14 cellular contexts compared by ENCODE assay signal in genomic region chr7:68014031-68014774, GRCh38.
"Had no signal": no experiment of that assay in that cellular context is flagged by ENCODE, and none has a peak within 500 bp of the region (broad histone marks: within the 10 kb centered on the region; RNA-seq: fewer than 3 reads in every experiment).

No MANE protein-coding gene starts in this region.

- DNase-seq: activated CD4-positive, alpha-beta T cell treated with anti-CD3 and anti-CD28 coated beads for 36 hours; activated CD8-positive, alpha-beta memory T cell treated with anti-CD3 and anti-CD28 coated beads, Interleukin-2, amount 50 U/mL, for 48 hours; activated CD8-positive, alpha-beta T cell treated with anti-CD3 and anti-CD28 coated beads, Interleukin-2, amount 10 ng/mL, durations not matched to agents 7 days and 5 days; activated naive CD4-positive, alpha-beta T cell treated with Interleukin-2 at 50 U/mL for 16 hours; activated naive CD8-positive, alpha-beta T cell treated with anti-CD3 and anti-CD28 coated beads, Interleukin-2, amount 50 U/mL, for 24 hours; left lung; mucosa of descending colon; naive thymus-derived CD8-positive, alpha-beta T cell; sigmoid colon; stimulated activated CD4-positive, alpha-beta T cell treated with anti-CD3 and anti-CD28 coated beads, Interleukin-12 subunit alpha, Interleukin-12 subunit beta, amount 100 ng/mL, for 4 hours; stimulated activated naive CD4-positive, alpha-beta T cell; substantia nigra; trophoblast cell; WERI-Rb-1 had no signal

- H3K27ac Mint-ChIP-seq: activated CD4-positive, alpha-beta T cell treated with anti-CD3 and anti-CD28 coated beads for 36 hours; activated CD8-positive, alpha-beta T cell treated with anti-CD3 and anti-CD28 coated beads, Interleukin-2, amount 10 ng/mL, durations not matched to agents 7 days and 5 days; activated naive CD8-positive, alpha-beta T cell treated with anti-CD3 and anti-CD28 coated beads, Interleukin-2, amount 50 U/mL, for 24 hours; naive thymus-derived CD8-positive, alpha-beta T cell had no signal

- H3K4me3 Mint-ChIP-seq: activated CD4-positive, alpha-beta T cell treated with anti-CD3 and anti-CD28 coated beads for 36 hours; activated CD8-positive, alpha-beta T cell treated with anti-CD3 and anti-CD28 coated beads, Interleukin-2, amount 10 ng/mL, durations not matched to agents 7 days and 5 days; activated naive CD8-positive, alpha-beta T cell treated with anti-CD3 and anti-CD28 coated beads, Interleukin-2, amount 50 U/mL, for 24 hours; naive thymus-derived CD8-positive, alpha-beta T cell had no signal

- H3K4me1 Mint-ChIP-seq: activated CD4-positive, alpha-beta T cell treated with anti-CD3 and anti-CD28 coated beads for 36 hours; activated naive CD8-positive, alpha-beta T cell treated with anti-CD3 and anti-CD28 coated beads, Interleukin-2, amount 50 U/mL, for 24 hours; naive thymus-derived CD8-positive, alpha-beta T cell had no signal

- H3K27me3 Mint-ChIP-seq: activated CD4-positive, alpha-beta T cell treated with anti-CD3 and anti-CD28 coated beads for 36 hours; activated naive CD8-positive, alpha-beta T cell treated with anti-CD3 and anti-CD28 coated beads, Interleukin-2, amount 50 U/mL, for 24 hours; naive thymus-derived CD8-positive, alpha-beta T cell had no signal
